Comparison of ENCODE assay signal across 22 cellular contexts in genomic region chr1:227731241-227731677, GRCh38. TPM values are rescaled to one million over a fixed set of nuclear protein-coding genes. Genes with fewer than 3 reads are reported as not detected.
DNase-seq lines count a peak whose midpoint lies in the region; ATAC-seq, FAIRE-seq and TF ChIP-seq lines count a peak whose summit lies in the region.
"Had no signal": no experiment of that assay in that cellular context is flagged by ENCODE, and none has a peak within 500 bp of the region (broad histone marks: within the 10 kb centered on the region; RNA-seq: fewer than 3 reads in every experiment).

No MANE protein-coding gene starts in this region.

- CTCF ChIA-PET in HepG2 (lab: Yijun Ruan, JAX; ENCODE audit: low intra/inter-chr PET ratio, low total read pairs), result no interaction called here

- POLR2A ChIA-PET in HepG2 (lab: Yijun Ruan, JAX), result no interaction called here

- peaks cover 9% of the 10 kb centered on the region; the same call in 1 of the 2 replicates for H4K20me1 ChIP-seq in HepG2 (ENCODE audit: insufficient read depth, low read length)

- TF ChIP-seq CTCF in adrenal gland (IDR thresholded peaks at IDR 0.05) (no peak), HepG2 (CRISPR knock-in tag; IDR thresholded peaks at IDR 0.05) (no peak), pancreas (IDR thresholded peaks at IDR 0.05) (no peak)

- no peaks in the 10 kb centered on the region for H3K9me3 Mint-ChIP-seq in activated naive CD4-positive, alpha-beta T cell treated with anti-CD3 and anti-CD28 coated beads, Interleukin-2, amount 50 U/mL, for 72 hours

- peaks cover 20% of the 10 kb centered on the region for H3K79me2 ChIP-seq in HepG2 (ENCODE audit: insufficient read depth, low read length)

- H3K4me1 ChIP-seq in adrenal gland (replicated peaks in 1 of 2) (peaks cover 32 to 54% of the 10 kb centered on the region in 2 donors), HepG2 (ENCODE audit: insufficient read depth, low read length) (peaks cover 54% of the 10 kb centered on the region), pancreas (peaks cover 5 to 26% (median 18%) of the 10 kb centered on the region in 3 donors)

- WGBS in adrenal gland, 4 donors, result 59 to 70% (median 65%) methylated on average over 6 to 11 of the region's 11 CpGs
- WGBS in HepG2 (ENCODE audit: low lambda C conversion rate), result 49% methylated on average over 2 of the region's 11 CpGs
- WGBS in pancreas, 2 donors, result 57 to 58% methylated on average over 11 of the region's 11 CpGs

- no peak overlapping the region for H3K4me3 ChIP-seq in adrenal gland
- H3K4me3 ChIP-seq in HepG2 (replicated peaks in 1 of 3; ENCODE audit: insufficient read depth in 1 of 3, low read depth in 2 of 3, low read length in 3 of 3), result no peak overlapping the region
- no peak overlapping the region for H3K4me3 ChIP-seq in pancreas
- H3K4me3 ChIP-seq: BLaER1 had no signal

- no peak overlapping the region for H3K4me2 ChIP-seq in HepG2 (ENCODE audit: low read depth, low read length)
- H3K4me2 ChIP-seq: BLaER1 had no signal

- no peak for TF ChIP-seq RAD21 in HepG2 (CRISPR knock-in tag; IDR thresholded peaks at IDR 0.05)

- intact Hi-C loops in adrenal gland (cut with DNase I), result loop anchor here in 1 of 2 donors (10.0 kb wide), 1 partner anchor 354 kb away; the partner anchor contains the start of gene ARF1
- intact Hi-C loops in HepG2 (cut with micrococcal nuclease; ENCODE audit: unreplicated experiment), result no loop called here
- intact Hi-C loops in pancreas (cut with DNase I), result no loop called here

- H3K27ac ChIP-seq in adrenal gland (peak overlapping the region in 3 of 5 donors; percentile 71 to 78 (median 73)), HepG2 (ENCODE audit: extremely low read length, insufficient read depth, low read length) (peak overlapping the region; percentile 32), pancreas (no peak overlapping the region)
- H3K27ac ChIP-seq: BLaER1 had no signal

- TF ChIP-seq POLR2A in adrenal gland (IDR thresholded peaks at IDR 0.05) (no peak), HepG2 (IDR thresholded peaks at IDR 0.05; ENCODE audit: insufficient read depth in 1 of 2, low read depth in 2 of 2, low read length in 2 of 2) (no peak)

- H3K36me3 ChIP-seq in adrenal gland (replicated peaks in 1 of 2) (peaks cover 0 to 22% of the 10 kb centered on the region in 2 donors), HepG2 (replicated peaks in 1 of 2; ENCODE audit: control insufficient read depth in 1 of 2, insufficient read depth in 2 of 2, low read length in 2 of 2) (peaks cover 4 to 9% of the 10 kb centered on the region in 2 experiments; a peak in 1 of 5 replicates), pancreas (peaks cover 0 to 6% (median 0%) of the 10 kb centered on the region in 3 donors)

- in situ Hi-C loops in HepG2 (cut with HindIII; ENCODE audit: extremely low pct_ligation_motif_present, low pct_unique_long_range_greater_than_20kb), result no loop called here

- H3K9me3 ChIP-seq in adrenal gland (replicated peaks in 1 of 3) (no peaks in the 10 kb centered on the region), HepG2 (ENCODE audit: low read length) (no peaks in the 10 kb centered on the region), pancreas (no peaks in the 10 kb centered on the region)
- H3K9me3 ChIP-seq: BLaER1 had no signal

- FAIRE-seq in HepG2 (lab: Jason Lieb, UNC), result no peak
- FAIRE-seq in pancreas (lab: Jason Lieb, UNC), result no peak
- FAIRE-seq: A204.1, G401.6, GM12891, GM18507, RCC 7860 had no signal

- DNase-seq in activated CD8-positive, alpha-beta memory T cell treated with anti-CD3 and anti-CD28 coated beads for 24 hours, result peak; percentile 56
- no peak for DNase-seq in activated CD8-positive, alpha-beta memory T cell treated with anti-CD3 and anti-CD28 coated beads, Interleukin-2, amount 50 U/mL, for 4 hours
- DNase-seq in adrenal gland (peak; percentile 69 to 89 (median 86)), HepG2 (ENCODE audit: low spot score) (no peak), pancreas (peak in 5 of 6 donors; percentile 24 to 75 (median 48)), C1 segment of cervical spinal cord (lab: John Stamatoyannopoulos, UW) (no peak)
- no peak for DNase-seq in activated naive CD4-positive, alpha-beta T cell treated with anti-CD3 and anti-CD28 coated beads, Interleukin-2, amount 50 U/mL, for 72 hours (ENCODE audit: low spot score in 2 of 2)
- DNase-seq: DND-41, KG1, NCI-H1436, NCI-H2029, NCI-H510A, NCI-H774, SHP77 had no signal

- BruUV-seq in HepG2 (replicated peaks; lab: Mats Ljungman, UMichigan), result no TSS peak

- peak overlapping the region in 1 of 2 donors; percentile 21 for H3K27ac Mint-ChIP-seq in activated naive CD4-positive, alpha-beta T cell treated with anti-CD3 and anti-CD28 coated beads, Interleukin-2, amount 50 U/mL, for 72 hours

- peaks cover 11 to 12% of the 10 kb centered on the region in 2 donors for H3K36me3 Mint-ChIP-seq in activated naive CD4-positive, alpha-beta T cell treated with anti-CD3 and anti-CD28 coated beads, Interleukin-2, amount 50 U/mL, for 72 hours

- no peak overlapping the region for H3K9ac ChIP-seq in HepG2 (ENCODE audit: insufficient read depth, low read depth, low read length)
- H3K9ac ChIP-seq: BLaER1 had no signal

- TF ChIP-seq EP300 in HepG2 (IDR thresholded peaks at IDR 0.05; ENCODE audit: low read depth in 2 of 2, low read length in 2 of 2) (no peak), HepG2 (CRISPR knock-in tag; IDR thresholded peaks at IDR 0.05; ENCODE audit: borderline replicate concordance) (no peak)

- ATAC-seq in HepG2 (no peak), pancreas (no peak), HG02884 (IDR thresholded peaks at IDR 0.05; ENCODE audit: unreplicated experiment) (no peak)
- ATAC-seq in activated naive CD4-positive, alpha-beta T cell treated with anti-CD3 and anti-CD28 coated beads, Interleukin-2, amount 50 U/mL, for 72 hours, result no peak
- ATAC-seq: HCT116 had no signal

- no peak overlapping the region for H2AFZ ChIP-seq in HepG2 (ENCODE audit: low read length)

- H3K27me3 ChIP-seq in adrenal gland (no peaks in the 10 kb centered on the region), HepG2 (ENCODE audit: control insufficient read depth in 1 of 2, insufficient read depth in 2 of 2, low read length in 2 of 2) (no peaks in the 10 kb centered on the region; a peak in 1 of 5 replicates), pancreas (no peaks in the 10 kb centered on the region)
- H3K27me3 ChIP-seq: BLaER1 had no signal

RNA-seq across cellular contexts. Expression of gene JMJD4, which starts 3.8 kb away (rescaled TPM):
- 10 to 100 TPM; 19.7 to 57.5 (median 29.6) TPM for total RNA-seq in adrenal gland
- 10 to 100 TPM in 2 of 3 donors, 1 to 10 TPM in 1; 8.6 to 29.8 (median 25.7) TPM for polyA plus RNA-seq in adrenal gland
- 23.0 and 29.0 TPM in 2 replicates for total RNA-seq in HepG2 (2016; rRNA removed; fragmentation: Illumina TruSeq; extraction: Trizol)
- 10.5 and 13.6 TPM in 2 replicates for total RNA-seq in HepG2 (2016; cell fraction: cytosol; rRNA removed; fragmentation: Illumina TruSeq; extraction: Trizol; ENCODE audit: low read depth)
- 21.9 and 31.1 TPM in 2 replicates for total RNA-seq in HepG2 (2016; cell fraction: insoluble cytoplasmic fraction; rRNA removed; fragmentation: Illumina TruSeq; extraction: Trizol)
- total RNA-seq in HepG2 (2016; cell fraction: membrane; rRNA removed; fragmentation: Illumina TruSeq; extraction: Trizol), result 18.8 and 21.7 TPM in 2 replicates
- total RNA-seq in HepG2 (2016; cell fraction: nucleus; rRNA removed; fragmentation: Illumina TruSeq; extraction: Trizol), result 21.3 and 26.3 TPM in 2 replicates
- 10.2 and 17.3 TPM in 2 replicates for polyA plus RNA-seq in HepG2 (2011; rRNA removed)
- polyA plus RNA-seq in HepG2 (2011; cell fraction: cytosol; rRNA removed), result 10.6 and 14.3 TPM in 2 replicates
- 44.8 and 46.2 TPM in 2 replicates for polyA plus RNA-seq in HepG2 (2011; cell fraction: nucleus; rRNA removed)
- 9.4 and 10.9 TPM in 2 replicates for polyA plus RNA-seq in HepG2 (2012)
- polyA plus RNA-seq in HepG2 (2016; cell fraction: cytosol; fragmentation: Illumina TruSeq; extraction: Trizol; ENCODE audit: low read depth), result 7.9 and 10.7 TPM in 2 replicates
- 18.0 and 18.7 TPM in 2 replicates for polyA plus RNA-seq in HepG2 (2016; cell fraction: insoluble cytoplasmic fraction; fragmentation: Illumina TruSeq; extraction: Trizol; ENCODE audit: low read depth)
- polyA plus RNA-seq in HepG2 (2016; cell fraction: membrane; fragmentation: Illumina TruSeq; extraction: Trizol; ENCODE audit: low read depth), result 11.6 and 12.6 TPM in 2 replicates
- 23.9 and 25.0 TPM in 2 replicates for polyA plus RNA-seq in HepG2 (2016; cell fraction: nucleus; fragmentation: Illumina TruSeq; extraction: Trizol; ENCODE audit: insufficient read depth, low read depth)
- 88.6 and 93.9 TPM in 2 replicates for polyA minus RNA-seq in HepG2 (2011; rRNA and poly(A)+ RNA removed; ENCODE audit: low replicate concordance)
- 9.8 and 14.0 TPM in 2 replicates for polyA minus RNA-seq in HepG2 (2011; cell fraction: cytosol; rRNA and poly(A)+ RNA removed)
- 62.1 and 65.3 TPM in 2 replicates for polyA minus RNA-seq in HepG2 (2011; cell fraction: nucleus; rRNA and poly(A)+ RNA removed)
- total RNA-seq in pancreas, result 1 to 10 TPM; 4.8 to 9.9 (median 8.5) TPM
- polyA plus RNA-seq in pancreas, result 10 to 100 TPM; 12.4 to 14.8 TPM
- 10 to 100 TPM in 1 of 2 donors, 1 to 10 TPM in 1; 7.2 to 14.8 TPM for total RNA-seq in activated naive CD4-positive, alpha-beta T cell treated with anti-CD3 and anti-CD28 coated beads, Interleukin-2, amount 50 U/mL, for 72 hours

RNA-seq across cellular contexts. Expression of gene SNAP47, which starts 4.0 kb away (rescaled TPM):
- total RNA-seq in adrenal gland (100 to 1,000 TPM in 6 of 8 donors, 10 to 100 TPM in 2; 60.9 to 216 (median 117) TPM), HepG2 (2016; rRNA removed; fragmentation: Illumina TruSeq; extraction: Trizol) (25.1 and 25.8 TPM in 2 replicates), pancreas (10 to 100 TPM; 12.3 to 21.5 (median 14.7) TPM)
- polyA plus RNA-seq in adrenal gland (10 to 100 TPM; 24.5 to 52.8 (median 43.5) TPM), HepG2 (2011; rRNA removed) (13.6 and 14.1 TPM in 2 replicates), pancreas (10 to 100 TPM; 12.7 to 18.4 TPM)
- 10.1 and 13.3 TPM in 2 replicates for total RNA-seq in HepG2 (2016; cell fraction: cytosol; rRNA removed; fragmentation: Illumina TruSeq; extraction: Trizol; ENCODE audit: low read depth)
- total RNA-seq in HepG2 (2016; cell fraction: insoluble cytoplasmic fraction; rRNA removed; fragmentation: Illumina TruSeq; extraction: Trizol), result 25.5 and 25.8 TPM in 2 replicates
- 17.9 and 18.3 TPM in 2 replicates for total RNA-seq in HepG2 (2016; cell fraction: membrane; rRNA removed; fragmentation: Illumina TruSeq; extraction: Trizol)
- total RNA-seq in HepG2 (2016; cell fraction: nucleus; rRNA removed; fragmentation: Illumina TruSeq; extraction: Trizol), result 20.5 and 21.5 TPM in 2 replicates
- 16.8 and 19.5 TPM in 2 replicates for polyA plus RNA-seq in HepG2 (2011; cell fraction: cytosol; rRNA removed)
- polyA plus RNA-seq in HepG2 (2011; cell fraction: nucleus; rRNA removed), result 19.8 and 20.7 TPM in 2 replicates
- polyA plus RNA-seq in HepG2 (2012), result 12.1 and 15.6 TPM in 2 replicates
- 4.7 and 6.2 TPM in 2 replicates for polyA plus RNA-seq in HepG2 (2016; cell fraction: cytosol; fragmentation: Illumina TruSeq; extraction: Trizol; ENCODE audit: low read depth)
- 19.4 and 24.0 TPM in 2 replicates for polyA plus RNA-seq in HepG2 (2016; cell fraction: insoluble cytoplasmic fraction; fragmentation: Illumina TruSeq; extraction: Trizol; ENCODE audit: low read depth)
- polyA plus RNA-seq in HepG2 (2016; cell fraction: membrane; fragmentation: Illumina TruSeq; extraction: Trizol; ENCODE audit: low read depth), result 10.9 and 11.7 TPM in 2 replicates
- polyA plus RNA-seq in HepG2 (2016; cell fraction: nucleus; fragmentation: Illumina TruSeq; extraction: Trizol; ENCODE audit: insufficient read depth, low read depth), result 19.3 and 22.0 TPM in 2 replicates
- 16.8 and 27.2 TPM in 2 replicates for polyA minus RNA-seq in HepG2 (2011; rRNA and poly(A)+ RNA removed; ENCODE audit: low replicate concordance)
- 8.8 and 9.6 TPM in 2 replicates for polyA minus RNA-seq in HepG2 (2011; cell fraction: cytosol; rRNA and poly(A)+ RNA removed)
- 30.3 and 36.4 TPM in 2 replicates for polyA minus RNA-seq in HepG2 (2011; cell fraction: nucleus; rRNA and poly(A)+ RNA removed)
- total RNA-seq in activated naive CD4-positive, alpha-beta T cell treated with anti-CD3 and anti-CD28 coated beads, Interleukin-2, amount 50 U/mL, for 72 hours, result 10 to 100 TPM; 33.8 to 35.8 TPM

Comparison
In these comparisons a context has a peak if more than half of its experiments do, and no peak if none do; other contexts are left out.
1. DNase-seq: peak in activated CD8-positive, alpha-beta memory T cell treated with anti-CD3 and anti-CD28 coated beads for 24 hours (single experiment), adrenal gland (7 of 7) and pancreas (5 of 6); none in activated CD8-positive, alpha-beta memory T cell treated with anti-CD3 and anti-CD28 coated beads, Interleukin-2, amount 50 U/mL, for 4 hours (single experiment), HepG2 (single experiment), activated naive CD4-positive, alpha-beta T cell treated with anti-CD3 and anti-CD28 coated beads, Interleukin-2, amount 50 U/mL, for 72 hours (0 of 2) and C1 segment of cervical spinal cord (0 of 14).
2. H3K27ac ChIP-seq: peak in adrenal gland (3 of 5) and HepG2 (single experiment); none in pancreas (0 of 4).